ENCODE assay signal across 12 cellular contexts in genomic region chr2:101396352-101396717, GRCh38. TPM values are rescaled to one million over a fixed set of nuclear protein-coding genes. Genes with fewer than 3 reads are reported as not detected.
DNase-seq lines count a peak whose midpoint lies in the region; ATAC-seq, FAIRE-seq and TF ChIP-seq lines count a peak whose summit lies in the region.
"Had no signal": no experiment of that assay in that cellular context is flagged by ENCODE, and none has a peak within 500 bp of the region (broad histone marks: within the 10 kb centered on the region; RNA-seq: fewer than 3 reads in every experiment).

No MANE protein-coding gene starts in this region.

- no peak overlapping the region for H3K4me2 ChIP-seq in GM12878 (ENCODE audit: control insufficient read depth, insufficient read depth)
- peak overlapping the region; percentile 68 for H3K4me2 ChIP-seq in keratinocyte (ENCODE audit: control insufficient read depth, extremely low read depth, insufficient read depth, low read depth, low read length)

- H3K27me3 ChIP-seq in GM12878 (replicated peaks in 1 of 2; ENCODE audit: control insufficient read depth in 2 of 2, insufficient read depth in 2 of 2, low read length in 1 of 2) (peaks cover 0 to 9% of the 10 kb centered on the region in 2 experiments; a peak in 3 of 4 replicates), keratinocyte (ENCODE audit: control insufficient read depth, extremely low read depth, insufficient read depth, low read length) (no peaks in the 10 kb centered on the region)

- H3K79me2 ChIP-seq in GM12878 (ENCODE audit: control insufficient read depth, insufficient read depth, low read length) (no peaks in the 10 kb centered on the region), keratinocyte (ENCODE audit: control insufficient read depth, insufficient read depth, low read length) (no peaks in the 10 kb centered on the region)

- H3K9ac ChIP-seq in GM12878 (ENCODE audit: control insufficient read depth, insufficient read depth, low read length) (no peak overlapping the region), keratinocyte (ENCODE audit: control insufficient read depth, extremely low read depth, insufficient read depth, low read length) (peak overlapping the region; percentile 64)

- peaks cover 33% of the 10 kb centered on the region for H3K27me3 Mint-ChIP-seq in stimulated activated memory B cell treated with anti-CD40 and anti-IgM and Interleukin-4, amounts not matched to agents 10 μg/mL and 1 μg/mL and 100 μg/mL, for 72 hours

- SMC1A ChIA-PET in GM12878 (lab: Charles Lee; ENCODE audit: uncharacterized antibody, unreplicated experiment) = no interaction called here

- peaks cover 42% of the 10 kb centered on the region for H3K4me1 Mint-ChIP-seq in stimulated activated memory B cell treated with anti-CD40 and anti-IgM and Interleukin-4, amounts not matched to agents 10 μg/mL and 1 μg/mL and 100 μg/mL, for 72 hours

- H3K27ac ChIP-seq in GM12878 (ENCODE audit: control insufficient read depth, insufficient read depth) (no peak overlapping the region), keratinocyte (ENCODE audit: control insufficient read depth, insufficient read depth, low read length) (peak overlapping the region; percentile 90)

- TF ChIP-seq CTCF in GM12878 (IDR thresholded peaks at IDR 0.05 in 2 of 3, conservative IDR thresholded peaks at IDR 0.05 in 1 of 3; ENCODE audit: control insufficient read depth in 2 of 3, extremely low read depth in 1 of 3, insufficient read depth in 1 of 3, low read depth in 3 of 3, low read length in 3 of 3) = no peak
- no peak for TF ChIP-seq CTCF in keratinocyte (optimal IDR thresholded peaks at IDR 0.05 in 1 of 3, IDR thresholded peaks at IDR 0.05 in 1 of 3, conservative IDR thresholded peaks at IDR 0.05 in 1 of 3; ENCODE audit: extremely low read depth in 1 of 3, insufficient read depth in 2 of 3, low read length in 3 of 3)

- in situ Hi-C loops in GM12878 (cut with MboI) = no loop called here

- no peak for TF ChIP-seq EP300 in GM12878 (IDR thresholded peaks at IDR 0.05; ENCODE audit: borderline replicate concordance in 1 of 2, control insufficient read depth in 1 of 2, low read depth in 2 of 2, low read length in 2 of 2)

- H3K9me3 Mint-ChIP-seq in stimulated activated memory B cell treated with anti-CD40 and anti-IgM and Interleukin-4, amounts not matched to agents 10 μg/mL and 1 μg/mL and 100 μg/mL, for 72 hours = no peaks in the 10 kb centered on the region
- H3K9me3 Mint-ChIP-seq: activated naive CD8-positive, alpha-beta T cell treated with anti-CD3 and anti-CD28 coated beads, Interleukin-2, amount 50 U/mL, for 24 hours; natural killer cell treated with Interleukin-12 subunit alpha and Interleukin-12 subunit beta and Interleukin-15 and Interleukin-18, amount 100 ng/mL, for 72 hours had no signal

- RAD21 ChIA-PET in GM12878 (lab: Charles Lee; ENCODE audit: unreplicated experiment) = no interaction called here

- dilution Hi-C loops in keratinocyte (cut with MboI; ENCODE audit: extremely low pct_ligation_motif_present, low sequenced_read_pairs) = no loop called here

- no peak for TF ChIP-seq RAD21 in GM12878 (IDR thresholded peaks at IDR 0.05; ENCODE audit: insufficient read depth, low read depth, low read length)

- POLR2A ChIA-PET in GM12878 (lab: Charles Lee) = no interaction called here

- FAIRE-seq in GM12878 (lab: Jason Lieb, UNC) (no peak), keratinocyte (lab: Jason Lieb, UNC) (peak; percentile 96)

- no peak overlapping the region for H2AFZ ChIP-seq in GM12878 (ENCODE audit: control insufficient read depth, low read depth, low read length)
- peak overlapping the region; percentile 60 for H2AFZ ChIP-seq in keratinocyte (ENCODE audit: control insufficient read depth, low read length)

- H3K4me3 ChIP-seq in GM12878 (no peak overlapping the region), keratinocyte (ENCODE audit: control insufficient read depth in 2 of 3, extremely low read depth in 1 of 3, insufficient read depth in 2 of 3, low read depth in 1 of 3, low read length in 3 of 3) (peak overlapping the region in 2 of 3 experiments; percentile 21 to 32)

- H3K9me3 ChIP-seq in GM12878 (replicated peaks; ENCODE audit: control insufficient read depth, insufficient read depth, low read length) (no peaks in the 10 kb centered on the region), keratinocyte (ENCODE audit: control insufficient read depth, low read depth, low read length) (no peaks in the 10 kb centered on the region)

- ATAC-seq in GM12878 = no peak
- no peak for ATAC-seq in HG03520 (IDR thresholded peaks at IDR 0.05; ENCODE audit: unreplicated experiment)
- no peak for ATAC-seq in stimulated activated memory B cell treated with anti-CD40 and anti-IgM and Interleukin-4, amounts not matched to agents 10 μg/mL and 1 μg/mL and 100 μg/mL, for 72 hours
- ATAC-seq: activated naive CD8-positive, alpha-beta T cell treated with anti-CD3 and anti-CD28 coated beads, Interleukin-2, amount 50 U/mL, for 24 hours; natural killer cell treated with Interleukin-12 subunit alpha and Interleukin-12 subunit beta and Interleukin-15 and Interleukin-18, amount 100 ng/mL, for 72 hours had no signal

- BruUV-seq in GM12878 (replicated peaks; lab: Mats Ljungman, UMichigan) = no TSS peak

- H4K20me1 ChIP-seq in GM12878 (ENCODE audit: control insufficient read depth, insufficient read depth) (no peaks in the 10 kb centered on the region), keratinocyte (ENCODE audit: control insufficient read depth, extremely low read depth, insufficient read depth, low read length) (no peaks in the 10 kb centered on the region)

- TF ChIP-seq POLR2A in GM12878 (IDR thresholded peaks at IDR 0.05; ENCODE audit: low read depth, low read length) = no peak

- H3K4me3 Mint-ChIP-seq in stimulated activated memory B cell treated with anti-CD40 and anti-IgM and Interleukin-4, amounts not matched to agents 10 μg/mL and 1 μg/mL and 100 μg/mL, for 72 hours = no peak overlapping the region
- H3K4me3 Mint-ChIP-seq: activated naive CD8-positive, alpha-beta T cell treated with anti-CD3 and anti-CD28 coated beads, Interleukin-2, amount 50 U/mL, for 24 hours; natural killer cell treated with Interleukin-12 subunit alpha and Interleukin-12 subunit beta and Interleukin-15 and Interleukin-18, amount 100 ng/mL, for 72 hours had no signal

- no peak overlapping the region for H3K27ac Mint-ChIP-seq in stimulated activated memory B cell treated with anti-CD40 and anti-IgM and Interleukin-4, amounts not matched to agents 10 μg/mL and 1 μg/mL and 100 μg/mL, for 72 hours
- H3K27ac Mint-ChIP-seq: activated naive CD8-positive, alpha-beta T cell treated with anti-CD3 and anti-CD28 coated beads, Interleukin-2, amount 50 U/mL, for 24 hours; natural killer cell treated with Interleukin-12 subunit alpha and Interleukin-12 subunit beta and Interleukin-15 and Interleukin-18, amount 100 ng/mL, for 72 hours had no signal

- intact Hi-C loops in GM12878 (cut with micrococcal nuclease; ENCODE audit: unreplicated experiment) = no loop called here

- CTCF ChIA-PET in GM12878 (lab: Yijun Ruan, JAX) = interaction anchor here (0.5 kb wide), 1 partner anchor 11 kb away, joined by 4 read pairs; no protein-coding TSS in a partner anchor

- no peaks in the 10 kb centered on the region for H3K36me3 Mint-ChIP-seq in stimulated activated memory B cell treated with anti-CD40 and anti-IgM and Interleukin-4, amounts not matched to agents 10 μg/mL and 1 μg/mL and 100 μg/mL, for 72 hours
- H3K36me3 Mint-ChIP-seq: natural killer cell treated with Interleukin-12 subunit alpha and Interleukin-12 subunit beta and Interleukin-15 and Interleukin-18, amount 100 ng/mL, for 72 hours had no signal

- H3K36me3 ChIP-seq in GM12878 (ENCODE audit: control insufficient read depth in 2 of 2, insufficient read depth in 2 of 2, low read length in 1 of 2) (no peaks in the 10 kb centered on the region), keratinocyte (ENCODE audit: control insufficient read depth in 2 of 2, extremely low read depth in 1 of 2, insufficient read depth in 2 of 2, low read length in 2 of 2) (no peaks in the 10 kb centered on the region)

- no peaks in the 10 kb centered on the region for H3K9me1 ChIP-seq in keratinocyte (ENCODE audit: control insufficient read depth, extremely low read depth, insufficient read depth, low read length)

- DNase-seq in AG20443 (ENCODE audit: low spot score) (peak; percentile 84), HT-29 (ENCODE audit: low spot score) (peak; percentile 40), GM12878 (ENCODE audit: low read depth, low spot score) (no peak), keratinocyte (ENCODE audit: low read depth, low spot score) (peak; percentile 81), NCI-H1436 treated with DMSO at 0.1 percent for 48 hours (lab: John Stamatoyannopoulos, UW) (no peak), midbrain (lab: John Stamatoyannopoulos, UW) (no peak)
- DNase-seq: activated naive CD8-positive, alpha-beta T cell treated with anti-CD3 and anti-CD28 coated beads, Interleukin-2, amount 50 U/mL, for 24 hours; DMS79 treated with DMSO at 0.1 percent for 48 hours; stimulated activated CD4-positive, alpha-beta T cell treated with anti-CD3 and anti-CD28 coated beads, Interleukin-4, amount 100 ng/mL, for 24 hours had no signal

- 17% methylated on average over 2 of the region's 2 CpGs for WGBS in GM12878 (ENCODE audit: insufficient coverage, insufficient replicate concordance, low lambda C conversion rate, missing lambda C conversion rate)

- H3K4me1 ChIP-seq in GM12878 (ENCODE audit: control insufficient read depth, insufficient read depth, low read length) (no peaks in the 10 kb centered on the region), keratinocyte (ENCODE audit: control insufficient read depth, extremely low read depth, insufficient read depth, low read length) (peaks cover 24% of the 10 kb centered on the region)

RNA-seq across cellular contexts. Expression of gene CREG2, which starts 9.0 kb away (rescaled TPM):
- total RNA-seq in HT-29 (2014; rRNA removed; shearing (Covaris generic)) = not detected in 2 replicates
- total RNA-seq in GM12878 (2013; cell fraction: nucleolus; rRNA removed) = not detected in 2 replicates
- not detected in 2 replicates for total RNA-seq in GM12878 (2014; rRNA removed)
- not detected in 2 replicates for total RNA-seq in GM12878 (2014; rRNA removed; fragmentation: Illumina TruSeq; extraction: Trizol)
- total RNA-seq in GM12878 (2021) = not detected in 2 replicates
- polyA plus RNA-seq in GM12878 (2011; ENCODE audit: low read depth) = not detected
- not detected in 2 replicates for polyA plus RNA-seq in GM12878 (2011; rRNA removed)
- polyA plus RNA-seq in GM12878 (2011; cell fraction: cytosol; rRNA removed) = not detected in 2 replicates
- not detected in 2 replicates for polyA plus RNA-seq in GM12878 (2011; cell fraction: nucleus; rRNA removed)
- not detected in 2 replicates for polyA plus RNA-seq in GM12878 (2012)
- polyA plus RNA-seq in GM12878 (2014; fragmentation: Illumina TruSeq; extraction: Trizol) = not detected in 2 replicates
- not detected for polyA plus RNA-seq in GM12878 (2014; fragmentation: Nextera tagmentation; extraction: Ambion mirVana)
- polyA plus RNA-seq in GM12878 (2014; rRNA removed) = not detected in 2 replicates
- not detected for polyA plus RNA-seq in GM12878 (2016; fragmentation: Nextera tagmentation; extraction: Ambion mirVana)
- not detected in 2 replicates for polyA minus RNA-seq in GM12878 (2011; rRNA and poly(A)+ RNA removed)
- polyA minus RNA-seq in GM12878 (2011; cell fraction: cytosol; rRNA and poly(A)+ RNA removed) = 0.31 and 0.94 TPM in 2 replicates
- not detected in 2 replicates for polyA minus RNA-seq in GM12878 (2011; cell fraction: nucleus; rRNA and poly(A)+ RNA removed)
- 1.7 to 2.8 TPM (median 1.8 TPM) in 3 replicates for polyA plus RNA-seq in keratinocyte
- 0.20 TPM for polyA plus RNA-seq in keratinocyte (2011; ENCODE audit: low read depth)
- polyA plus RNA-seq in keratinocyte (2011; cell fraction: cytosol; rRNA removed) = 1.3 and 3.0 TPM in 2 replicates
- 1.8 and 2.5 TPM in 2 replicates for polyA plus RNA-seq in keratinocyte (2011; cell fraction: nucleus; rRNA removed)
- 0.54 and 1.1 TPM in 2 replicates for polyA plus RNA-seq in keratinocyte (2012; ENCODE audit: low replicate concordance)
- 0.19 to 0.96 TPM in 2 of 3 replicates, not detected in the other for polyA minus RNA-seq in keratinocyte
- 0.96 TPM for polyA minus RNA-seq in keratinocyte (2011; cell fraction: cytosol; rRNA and poly(A)+ RNA removed)
- 1.2 and 2.2 TPM in 2 replicates for polyA minus RNA-seq in keratinocyte (2011; cell fraction: nucleus; rRNA and poly(A)+ RNA removed)
- total RNA-seq: natural killer cell treated with Interleukin-12 subunit alpha and Interleukin-12 subunit beta and Interleukin-15 and Interleukin-18, amount 100 ng/mL, for 72 hours had no signal

Comparison
In these comparisons a context has a peak if more than half of its experiments do, and no peak if none do; other contexts are left out.
1. DNase-seq: peak in AG20443 (single experiment), HT-29 (single experiment) and keratinocyte (single experiment); none in GM12878 (single experiment), NCI-H1436 treated with DMSO at 0.1 percent for 48 hours (single experiment) and midbrain (single experiment).